ENCODE assay signal across 1 cellular context in the genomic region with DNA sequence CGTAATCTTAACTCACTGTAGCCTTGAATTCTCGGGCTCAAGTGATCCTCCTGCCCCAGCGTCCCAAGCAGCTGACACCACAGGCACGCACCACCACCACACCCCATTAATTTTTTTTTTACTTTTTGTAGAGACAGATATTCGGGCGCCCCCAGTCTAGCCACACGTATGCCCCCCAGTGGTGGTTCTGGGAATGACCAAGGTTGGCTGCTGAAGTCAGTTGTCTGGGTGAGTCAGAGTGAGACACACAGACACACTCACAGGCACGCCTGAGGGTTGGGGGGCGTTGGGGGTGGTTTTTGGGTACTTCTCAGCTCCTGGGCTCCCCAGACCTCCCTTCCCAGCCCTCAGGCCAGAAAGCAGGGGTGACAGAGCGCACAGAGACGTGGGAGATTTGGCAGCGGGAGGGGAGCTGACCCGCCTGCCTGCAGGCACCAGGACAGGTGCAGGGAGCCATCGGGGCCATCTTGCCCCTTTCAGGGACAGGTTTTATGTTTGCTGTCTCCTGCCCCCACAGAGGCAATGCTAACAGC.
TF ChIP-seq lines count a peak whose summit lies in the region.

No MANE protein-coding gene starts in this region.

TF ChIP-seq in IMR-90, 13 proteins besides CTCF, POLR2A, EP300 and RAD21:
- TF ChIP-seq NFE2L2 (IDR thresholded peaks at IDR 0.05; ENCODE audit: low read depth, low read length) (no peak), RFX5 (IDR thresholded peaks at IDR 0.05; ENCODE audit: low read depth, low read length) (no peak), BHLHE40 (IDR thresholded peaks at IDR 0.05; ENCODE audit: low read depth, low read length) (peak; percentile 85), CEBPB (IDR thresholded peaks at IDR 0.05; ENCODE audit: low read depth, low read length) (no peak), SMC3 (IDR thresholded peaks at IDR 0.05; ENCODE audit: low read depth, low read length) (peak; percentile 60), MAZ (IDR thresholded peaks at IDR 0.05; ENCODE audit: borderline replicate concordance, low read depth, low read length) (peak; percentile 64), FOS (IDR thresholded peaks at IDR 0.05; ENCODE audit: low read depth, low read length) (peak; percentile 84), RCOR1 (IDR thresholded peaks at IDR 0.05; ENCODE audit: insufficient replicate concordance, low read length) (no peak)
